22 cellular contexts compared by ENCODE assay signal in genomic region chr3:115293321-115293720, GRCh38.
"Had no signal": no experiment of that assay in that cellular context is flagged by ENCODE, and none has a peak within 500 bp of the region (broad histone marks: within the 10 kb centered on the region; RNA-seq: fewer than 3 reads in every experiment).

No MANE protein-coding gene starts in this region.

- H3K4me3 Mint-ChIP-seq: activated B cell treated with CpG ODN at 0.5 μM for 24 hours; activated CD4-positive, alpha-beta T cell treated with anti-CD3 and anti-CD28 coated beads for 36 hours; activated naive CD8-positive, alpha-beta T cell treated with anti-CD3 and anti-CD28 coated beads for 36 hours; nephron progenitor cell had no signal

- H3K27ac ChIP-seq: epithelial cell of prostate, thyroid gland, upper lobe of right lung had no signal

- H3K4me1 ChIP-seq: thyroid gland, upper lobe of right lung had no signal

- ATAC-seq: activated CD4-positive, alpha-beta T cell treated with anti-CD3 and anti-CD28 coated beads for 36 hours; stimulated activated naive CD8-positive, alpha-beta T cell treated with anti-CD3 and anti-CD28 coated beads, Interleukin-15, Interleukin-2, amounts not matched to agents 100 U/mL and 50 U/mL, for 24 hours; upper lobe of right lung had no signal

- H3K27me3 ChIP-seq: thyroid gland, upper lobe of right lung had no signal

- H3K27ac Mint-ChIP-seq: activated B cell treated with CpG ODN at 0.5 μM for 24 hours; activated CD4-positive, alpha-beta T cell treated with anti-CD3 and anti-CD28 coated beads for 36 hours; activated naive CD8-positive, alpha-beta T cell treated with anti-CD3 and anti-CD28 coated beads for 36 hours; nephron progenitor cell had no signal

- H3K9me3 Mint-ChIP-seq: activated B cell treated with CpG ODN at 0.5 μM for 24 hours; activated naive CD8-positive, alpha-beta T cell treated with anti-CD3 and anti-CD28 coated beads for 36 hours; nephron progenitor cell had no signal

- DNase-seq: activated B cell treated with CpG ODN at 0.5 μM for 24 hours; activated CD4-positive, alpha-beta T cell treated with anti-CD3 and anti-CD28 coated beads for 36 hours; activated CD4-positive, alpha-beta T cell treated with anti-CD3 and anti-CD28 coated beads, Interleukin-2, amount 50 U/mL, for 4 hours; activated CD8-positive, alpha-beta memory T cell treated with anti-CD3 and anti-CD28 coated beads, Interleukin-2, amount 50 U/mL, for 48 hours; activated naive CD4-positive, alpha-beta T cell treated with Interleukin-2 at 50 U/mL for 16 hours; activated naive CD8-positive, alpha-beta T cell treated with anti-CD3 and anti-CD28 coated beads for 36 hours; activated T-cell treated with anti-CD3 and anti-CD28 coated beads, Interleukin-2, amount 50 U/mL, for 48 hours; amniotic stem cell; cerebellar nuclear complex; cortex of kidney; foreskin melanocyte; hippocampal formation; kidney glomerular epithelial cell; nephron progenitor cell; nucleus accumbens; posterior cingulate gyrus; stimulated activated CD4-positive, alpha-beta T cell treated with anti-CD3 and anti-CD28 coated beads, Interleukin-12 subunit alpha, Interleukin-12 subunit beta, amount 100 ng/mL, for 4 hours; stimulated activated CD4-positive, alpha-beta T cell treated with anti-CD3 and anti-CD28 coated beads, Interleukin-4, amount 100 ng/mL, for 4 hours; stimulated activated naive CD8-positive, alpha-beta T cell treated with anti-CD3 and anti-CD28 coated beads, Interleukin-15, Interleukin-2, amounts not matched to agents 100 U/mL and 50 U/mL, for 24 hours; thyroid gland; upper lobe of right lung had no signal

- H3K4me3 ChIP-seq: thyroid gland, upper lobe of right lung had no signal

- H3K9me3 ChIP-seq: thyroid gland, upper lobe of right lung had no signal

- H3K36me3 Mint-ChIP-seq: activated naive CD8-positive, alpha-beta T cell treated with anti-CD3 and anti-CD28 coated beads for 36 hours had no signal

- H3K36me3 ChIP-seq: thyroid gland, upper lobe of right lung had no signal

- H3K4me1 Mint-ChIP-seq: activated B cell treated with CpG ODN at 0.5 μM for 24 hours; activated CD4-positive, alpha-beta T cell treated with anti-CD3 and anti-CD28 coated beads for 36 hours; activated naive CD8-positive, alpha-beta T cell treated with anti-CD3 and anti-CD28 coated beads for 36 hours; nephron progenitor cell had no signal

- H3K27me3 Mint-ChIP-seq: activated B cell treated with CpG ODN at 0.5 μM for 24 hours; activated CD4-positive, alpha-beta T cell treated with anti-CD3 and anti-CD28 coated beads for 36 hours; activated naive CD8-positive, alpha-beta T cell treated with anti-CD3 and anti-CD28 coated beads for 36 hours had no signal
